ENCODE assay signal across 8 cellular contexts in genomic region chr3:48222616-48223513, GRCh38. TPM values are rescaled to one million over a fixed set of nuclear protein-coding genes. Genes with fewer than 3 reads are reported as not detected.
DNase-seq lines count a peak whose midpoint lies in the region; ATAC-seq and TF ChIP-seq lines count a peak whose summit lies in the region.

CAMP (plus strand) TSS chr3:48223495; CDS start chr3:48223512, 17 bp downstream.

- TF ChIP-seq EP300 in transverse colon (IDR thresholded peaks at IDR 0.05; ENCODE audit: low read depth), result no peak

- peak; percentile 36 for DNase-seq in NCI-H82 (lab: John Stamatoyannopoulos, UW)
- DNase-seq in NCI-H82 treated with DMSO at 0.1 percent for 48 hours (lab: John Stamatoyannopoulos, UW; ENCODE audit: unreplicated experiment), result no peak
- peak; percentile 32 for DNase-seq in SW480 (ENCODE audit: low spot score)
- peak; percentile 82 for DNase-seq in right atrium auricular region (ENCODE audit: low spot score)
- peak; percentile 54 for DNase-seq in transverse colon
- no peak for DNase-seq in middle frontal gyrus (ENCODE audit: extremely low spot score, low spot score)

- H3K27ac ChIP-seq in right atrium auricular region (no peak within 1 kb of the TSS), transverse colon (no peak within 1 kb of the TSS)

- no peaks in the 10 kb centered on the region for H3K9me3 ChIP-seq in right atrium auricular region
- no peaks in the 10 kb centered on the region for H3K9me3 ChIP-seq in transverse colon

- TF ChIP-seq CTCF in right atrium auricular region (IDR thresholded peaks at IDR 0.05) (no peak), transverse colon (IDR thresholded peaks at IDR 0.05) (no peak)

- 73 to 75% methylated on average over 4 to 11 of the region's 11 CpGs for WGBS in transverse colon (ENCODE audit: low coverage in 1 of 2), 2 donors

- intact Hi-C loops in transverse colon (cut with DNase I; ENCODE audit: low total_unique reads), result no loop called here

- TF ChIP-seq POLR2A in transverse colon (IDR thresholded peaks at IDR 0.05), result no peak

- ATAC-seq in HG03354 (IDR thresholded peaks at IDR 0.05; ENCODE audit: poor library complexity, severe bottlenecking, unreplicated experiment) (peak; percentile 61), HG03280 (IDR thresholded peaks at IDR 0.05; ENCODE audit: unreplicated experiment) (no peak)

- H3K4me3 ChIP-seq in right atrium auricular region (no peak within 1 kb of the TSS), transverse colon (no peak within 1 kb of the TSS)

- H3K4me1 ChIP-seq in right atrium auricular region (no peaks in the 10 kb centered on the region), transverse colon (no peaks in the 10 kb centered on the region)

- H3K36me3 ChIP-seq in right atrium auricular region (no peaks in the 10 kb centered on the region), transverse colon (no peaks in the 10 kb centered on the region)

- no peaks in the 10 kb centered on the region for H3K27me3 ChIP-seq in right atrium auricular region
- H3K27me3 ChIP-seq in transverse colon, result no peaks in the 10 kb centered on the region

- in situ Hi-C loops in transverse colon (cut with MboI; ENCODE audit: low pct_ligation_motif_present in 1 of 4, low pct_unique_long_range_greater_than_20kb in 1 of 4, low sequenced_read_pairs in 3 of 4), result no loop called here

RNA-seq across cellular contexts. Expression of gene CAMP, which starts in this region (rescaled TPM):
- 1 to 10 TPM in 1 of 2 donors, not detected in 1; 1.5 TPM for total RNA-seq in right atrium auricular region
- not detected for total RNA-seq in transverse colon

Comparison
In these comparisons a context has a peak if more than half of its experiments do, and no peak if none do; other contexts are left out.
1. DNase-seq: peak in NCI-H82 (single experiment), SW480 (single experiment) and right atrium auricular region (single experiment); none in NCI-H82 treated with DMSO at 0.1 percent for 48 hours (single experiment) and middle frontal gyrus (single experiment).
2. Peak in DNase-seq in transverse colon; RNA of the gene not detected or under 1 TPM.